Comparison of ENCODE assay signal across 8 cellular contexts in the genomic region with DNA sequence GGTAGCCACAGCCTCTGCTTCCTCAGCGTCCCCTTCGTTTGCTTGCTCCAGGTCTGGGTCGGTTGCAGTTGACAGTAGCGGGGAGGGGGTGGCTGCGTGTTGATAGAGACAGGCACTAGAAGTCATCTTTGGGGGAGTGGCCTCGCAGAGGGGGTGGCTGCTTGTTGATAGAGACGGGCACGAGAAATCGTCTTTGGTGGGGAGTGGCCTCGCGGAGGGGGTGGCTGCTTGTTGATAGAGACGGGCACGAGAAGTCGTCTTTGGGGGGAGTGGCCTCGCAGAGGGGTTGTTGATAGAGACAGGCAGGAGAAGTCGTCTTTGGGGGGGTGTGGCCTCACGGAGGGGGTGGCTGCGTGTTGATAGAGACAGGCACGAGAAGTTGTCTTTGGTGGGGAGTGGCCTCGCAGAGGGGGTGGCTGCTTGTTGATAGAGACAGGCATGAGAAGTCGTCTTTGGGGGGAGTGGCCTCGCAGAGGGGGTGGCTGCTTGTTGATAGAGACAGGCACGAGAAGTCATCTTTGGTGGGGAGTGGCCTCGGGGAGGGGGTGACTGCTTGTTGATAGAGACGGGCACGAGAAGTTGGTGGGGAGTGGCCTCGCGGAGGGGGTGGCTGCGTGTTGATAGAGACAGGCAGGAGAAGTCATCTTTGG.
A peak's percentile ranks its signal among the peaks of the same experiment; 100 is the strongest.
DNase-seq lines count a peak whose midpoint lies in the region; ATAC-seq lines count a peak whose summit lies in the region.

No MANE protein-coding gene starts in this region.

- peak overlapping the region; percentile 38 for H3K4me3 Mint-ChIP-seq in activated CD4-positive, alpha-beta T cell treated with anti-CD3 and anti-CD28 coated beads, Interleukin-2, amount 10 ng/mL, durations not matched to agents 24 days and 14 days
- H3K4me3 Mint-ChIP-seq in activated naive CD4-positive, alpha-beta T cell treated with anti-CD3 and anti-CD28 coated beads for 36 hours: peak overlapping the region; percentile 50
- H3K4me3 Mint-ChIP-seq in stimulated activated naive CD8-positive, alpha-beta T cell treated with anti-CD3 and anti-CD28 coated beads, Interleukin-15, amount 100 ng/mL, for 72 hours: peak overlapping the region; percentile 54 to 72

- no peak for DNase-seq in activated CD4-positive, alpha-beta T cell treated with anti-CD3 and anti-CD28 coated beads, Interleukin-2, amount 10 ng/mL, durations not matched to agents 24 days and 14 days
- DNase-seq in activated CD4-positive, alpha-beta T cell treated with anti-CD3 and anti-CD28 coated beads for 1 hour: no peak
- DNase-seq in activated naive CD4-positive, alpha-beta T cell treated with anti-CD3 and anti-CD28 coated beads for 36 hours: peak; percentile 43
- DNase-seq in hepatic stellate cell (ENCODE audit: low spot score) (peak; percentile 60), GM19240 (ENCODE audit: insufficient read length, low spot score) (no peak), inferior parietal cortex (ENCODE audit: extremely low spot score) (no peak), NCI-H2196 treated with DMSO at 0.1 percent for 48 hours (lab: John Stamatoyannopoulos, UW; ENCODE audit: unreplicated experiment) (no peak)
- DNase-seq in stimulated activated naive CD8-positive, alpha-beta T cell treated with anti-CD3 and anti-CD28 coated beads, Interleukin-15, amount 100 ng/mL, for 72 hours: peak in 1 of 2 donors; percentile 8

- H3K9me3 Mint-ChIP-seq in activated CD4-positive, alpha-beta T cell treated with anti-CD3 and anti-CD28 coated beads, Interleukin-2, amount 10 ng/mL, durations not matched to agents 24 days and 14 days: no peaks in the 10 kb centered on the region
- peaks cover 2% of the 10 kb centered on the region for H3K9me3 Mint-ChIP-seq in activated naive CD4-positive, alpha-beta T cell treated with anti-CD3 and anti-CD28 coated beads for 36 hours
- peaks cover 6 to 7% of the 10 kb centered on the region in 2 donors for H3K9me3 Mint-ChIP-seq in stimulated activated naive CD8-positive, alpha-beta T cell treated with anti-CD3 and anti-CD28 coated beads, Interleukin-15, amount 100 ng/mL, for 72 hours

- CTCF ChIA-PET in activated naive CD4-positive, alpha-beta T cell treated with anti-CD3 and anti-CD28 coated beads for 36 hours (lab: Charles Lee): no interaction called here

- no peaks in the 10 kb centered on the region for H3K27me3 Mint-ChIP-seq in activated CD4-positive, alpha-beta T cell treated with anti-CD3 and anti-CD28 coated beads, Interleukin-2, amount 10 ng/mL, durations not matched to agents 24 days and 14 days
- H3K27me3 Mint-ChIP-seq in activated naive CD4-positive, alpha-beta T cell treated with anti-CD3 and anti-CD28 coated beads for 36 hours (ENCODE audit: low read depth): no peaks in the 10 kb centered on the region
- no peaks in the 10 kb centered on the region for H3K27me3 Mint-ChIP-seq in stimulated activated naive CD8-positive, alpha-beta T cell treated with anti-CD3 and anti-CD28 coated beads, Interleukin-15, amount 100 ng/mL, for 72 hours

- no peak for ATAC-seq in stimulated activated naive CD8-positive, alpha-beta T cell treated with anti-CD3 and anti-CD28 coated beads, Interleukin-15, amount 100 ng/mL, for 72 hours

- no peak overlapping the region for H3K27ac Mint-ChIP-seq in activated CD4-positive, alpha-beta T cell treated with anti-CD3 and anti-CD28 coated beads, Interleukin-2, amount 10 ng/mL, durations not matched to agents 24 days and 14 days
- H3K27ac Mint-ChIP-seq in activated naive CD4-positive, alpha-beta T cell treated with anti-CD3 and anti-CD28 coated beads for 36 hours: no peak overlapping the region
- peak overlapping the region; percentile 41 to 93 for H3K27ac Mint-ChIP-seq in stimulated activated naive CD8-positive, alpha-beta T cell treated with anti-CD3 and anti-CD28 coated beads, Interleukin-15, amount 100 ng/mL, for 72 hours

- peaks cover 5% of the 10 kb centered on the region for H3K36me3 Mint-ChIP-seq in activated CD4-positive, alpha-beta T cell treated with anti-CD3 and anti-CD28 coated beads, Interleukin-2, amount 10 ng/mL, durations not matched to agents 24 days and 14 days (ENCODE audit: low read depth)
- H3K36me3 Mint-ChIP-seq in activated naive CD4-positive, alpha-beta T cell treated with anti-CD3 and anti-CD28 coated beads for 36 hours (ENCODE audit: low read depth): peaks cover 3% of the 10 kb centered on the region

- intact Hi-C loops in activated CD4-positive, alpha-beta T cell treated with anti-CD3 and anti-CD28 coated beads, Interleukin-2, amount 10 ng/mL, durations not matched to agents 24 days and 14 days (cut with micrococcal nuclease): no loop called here
- intact Hi-C loops in activated naive CD4-positive, alpha-beta T cell treated with anti-CD3 and anti-CD28 coated beads for 36 hours (cut with micrococcal nuclease): no loop called here

- H3K4me1 Mint-ChIP-seq in activated CD4-positive, alpha-beta T cell treated with anti-CD3 and anti-CD28 coated beads, Interleukin-2, amount 10 ng/mL, durations not matched to agents 24 days and 14 days: peaks cover 15% of the 10 kb centered on the region
- peaks cover 35% of the 10 kb centered on the region for H3K4me1 Mint-ChIP-seq in activated naive CD4-positive, alpha-beta T cell treated with anti-CD3 and anti-CD28 coated beads for 36 hours (ENCODE audit: low read depth)
- H3K4me1 Mint-ChIP-seq in stimulated activated naive CD8-positive, alpha-beta T cell treated with anti-CD3 and anti-CD28 coated beads, Interleukin-15, amount 100 ng/mL, for 72 hours: peaks cover 50% of the 10 kb centered on the region

Comparison
In these comparisons a context has a peak if more than half of its experiments do, and no peak if none do; other contexts are left out.
1. DNase-seq: peak in activated naive CD4-positive, alpha-beta T cell treated with anti-CD3 and anti-CD28 coated beads for 36 hours (single experiment) and hepatic stellate cell (single experiment); none in activated CD4-positive, alpha-beta T cell treated with anti-CD3 and anti-CD28 coated beads, Interleukin-2, amount 10 ng/mL, durations not matched to agents 24 days and 14 days (single experiment), activated CD4-positive, alpha-beta T cell treated with anti-CD3 and anti-CD28 coated beads for 1 hour (single experiment), GM19240 (single experiment), inferior parietal cortex (single experiment) and NCI-H2196 treated with DMSO at 0.1 percent for 48 hours (single experiment).
2. H3K27ac Mint-ChIP-seq: peak in stimulated activated naive CD8-positive, alpha-beta T cell treated with anti-CD3 and anti-CD28 coated beads, Interleukin-15, amount 100 ng/mL, for 72 hours (2 of 2); none in activated CD4-positive, alpha-beta T cell treated with anti-CD3 and anti-CD28 coated beads, Interleukin-2, amount 10 ng/mL, durations not matched to agents 24 days and 14 days (single experiment) and activated naive CD4-positive, alpha-beta T cell treated with anti-CD3 and anti-CD28 coated beads for 36 hours (single experiment).
3. Peak in every context shown above with its lines, with median percentiles within 50 percentile points of each other: H3K4me3 Mint-ChIP-seq.